8 cellular contexts compared by ENCODE assay signal in the genomic region with DNA sequence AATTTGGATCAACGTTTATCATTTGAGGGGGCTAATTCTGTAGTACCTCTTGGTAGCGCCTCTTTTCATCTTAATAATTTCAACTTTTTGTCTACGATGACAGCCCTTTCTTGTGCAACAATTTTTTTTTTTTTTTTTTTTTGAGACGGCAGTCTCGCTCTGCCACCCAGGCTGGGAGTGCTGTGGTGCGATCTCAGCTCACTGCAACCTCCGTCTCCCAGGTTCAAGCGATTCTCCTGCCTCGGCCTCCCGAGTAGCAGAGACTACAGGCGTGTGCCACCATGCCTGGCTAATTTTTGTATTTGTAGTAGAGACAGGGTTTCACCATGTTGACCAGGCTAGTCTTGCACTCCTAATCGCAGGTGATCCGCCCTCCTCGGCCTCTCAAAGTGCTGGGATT. TPM values are rescaled to one million over a fixed set of nuclear protein-coding genes. Genes with fewer than 3 reads are reported as not detected.
DNase-seq lines count a peak whose midpoint lies in the region; ATAC-seq, FAIRE-seq and TF ChIP-seq lines count a peak whose summit lies in the region.
"Not testable (repeated sequence)": the region's sequence is repeated elsewhere in the genome, so short reads cannot be mapped to it uniquely, and the experiment has no call there.

No MANE protein-coding gene starts in this region.

- H3K27me3 ChIP-seq in SU-DHL-6 (ENCODE audit: low read length); endothelial cell of umbilical vein (ENCODE audit: control insufficient read depth in 2 of 2, insufficient read depth in 2 of 2, low read length in 2 of 2); ovary; thyroid gland: not testable (repeated sequence)

- H4K20me1 ChIP-seq in SU-DHL-6 (ENCODE audit: low read depth, low read length); endothelial cell of umbilical vein (replicated peaks; ENCODE audit: control insufficient read depth, extremely low read depth, insufficient read depth, low read length): not testable (repeated sequence)

- H3K36me3 Mint-ChIP-seq in activated naive CD8-positive, alpha-beta T cell treated with anti-CD3 and anti-CD28 coated beads for 36 hours: peaks cover 28% of the 10 kb centered on the region

- POLR2A ChIA-PET in endothelial cell of umbilical vein (lab: Charles Lee): not testable (repeated sequence)

- H3K27ac Mint-ChIP-seq in activated naive CD8-positive, alpha-beta T cell treated with anti-CD3 and anti-CD28 coated beads for 36 hours: peak overlapping the region; percentile 98

- not testable (repeated sequence) for TF ChIP-seq EP300 in ovary (IDR thresholded peaks at IDR 0.05)

- H3K4me3 Mint-ChIP-seq in activated naive CD8-positive, alpha-beta T cell treated with anti-CD3 and anti-CD28 coated beads for 36 hours: peak overlapping the region; percentile 99

- H3K27ac ChIP-seq in SU-DHL-6 (ENCODE audit: low read depth, low read length): peak overlapping the region; percentile 91
- peak overlapping the region; percentile 100 for H3K27ac ChIP-seq in endothelial cell of umbilical vein (ENCODE audit: insufficient read depth, low read depth, low read length)
- peak overlapping the region in 1 of 2 donors; percentile 85 for H3K27ac ChIP-seq in ovary
- H3K27ac ChIP-seq in thyroid gland: peak overlapping the region in 1 of 3 donors; percentile 99

- peaks cover 34% of the 10 kb centered on the region for H3K79me2 ChIP-seq in SU-DHL-6 (ENCODE audit: insufficient read depth, low read length)
- peaks cover 51% of the 10 kb centered on the region for H3K79me2 ChIP-seq in endothelial cell of umbilical vein (ENCODE audit: control insufficient read depth, insufficient read depth, low read length)

- H3K9me1 ChIP-seq in endothelial cell of umbilical vein (replicated peaks; ENCODE audit: control insufficient read depth, extremely low read depth, insufficient read depth, low read length): not testable (repeated sequence)

- not testable (repeated sequence) for BruUV-seq in endothelial cell of umbilical vein (replicated peaks; lab: Mats Ljungman, UMichigan)

- 23 to 35% (median 32%) methylated on average over 14 of the region's 14 CpGs for WGBS in ovary, 3 donors
- WGBS in thyroid gland, 2 donors: 32 to 36% methylated on average over 14 of the region's 14 CpGs

- H3K4me2 ChIP-seq in SU-DHL-6 (ENCODE audit: low read depth, low read length, poor library complexity, severe bottlenecking) (peak overlapping the region; percentile 86), endothelial cell of umbilical vein (ENCODE audit: insufficient read depth, low read length) (peak overlapping the region; percentile 98)

- peaks cover 58% of the 10 kb centered on the region for H3K4me1 Mint-ChIP-seq in activated naive CD8-positive, alpha-beta T cell treated with anti-CD3 and anti-CD28 coated beads for 36 hours

- H3K9ac ChIP-seq in SU-DHL-6 (ENCODE audit: low read length) (peak overlapping the region; percentile 71), endothelial cell of umbilical vein (replicated peaks; ENCODE audit: extremely low read depth, insufficient read depth, low read length) (peak overlapping the region; percentile 100)

- H3K4me3 ChIP-seq in SU-DHL-6 (ENCODE audit: insufficient read depth, low read length, poor library complexity, severe bottlenecking) (peak overlapping the region; percentile 87), endothelial cell of umbilical vein (replicated peaks in 1 of 3; ENCODE audit: insufficient read depth in 1 of 3, low read depth in 1 of 3, low read length in 3 of 3) (peak overlapping the region; percentile 86 to 98 (median 88)), ovary (peak overlapping the region; percentile 79), thyroid gland (replicated peaks in 1 of 3) (peak overlapping the region; percentile 59 to 83 (median 67))

- in situ Hi-C loops in KBM-7 (cut with MboI; ENCODE audit: low pct_unique_long_range_greater_than_20kb, low sequenced_read_pairs): not testable (repeated sequence)

- not testable (repeated sequence) for H3K9me3 Mint-ChIP-seq in activated naive CD8-positive, alpha-beta T cell treated with anti-CD3 and anti-CD28 coated beads for 36 hours

- not testable (repeated sequence) for H3K27me3 Mint-ChIP-seq in activated naive CD8-positive, alpha-beta T cell treated with anti-CD3 and anti-CD28 coated beads for 36 hours

- H3F3A ChIP-seq in SU-DHL-6 (ENCODE audit: insufficient read depth): peaks cover 18% of the 10 kb centered on the region; the same call in 1 of the 2 replicates

- not testable (repeated sequence) for H2AFZ ChIP-seq in SU-DHL-6 (ENCODE audit: low read depth, low read length, severe bottlenecking)
- H2AFZ ChIP-seq in endothelial cell of umbilical vein (ENCODE audit: low read depth, low read length): peak overlapping the region; percentile 83

- intact Hi-C loops in endothelial cell of umbilical vein (cut with micrococcal nuclease) (loop anchor here (2.0 to 5.0 kb wide), 8 partner anchors 67 to 1789 kb away; partner anchors contain the start of genes BMP2K, CCNI and FRAS1), left colon (cut with DNase I, micrococcal nuclease) (loop anchor here in 1 of 2 donors (5.0 kb wide), 1 partner anchor 41 kb away; no protein-coding TSS in a partner anchor), ovary (cut with DNase I) (loop anchor here in 2 of 4 donors (2.0 kb wide), 2 partner anchors 43 to 45 kb away; partner anchors contain the start of gene CNOT6L (in 1 of the 2))
- intact Hi-C loops in thyroid gland (cut with DNase I): not testable (repeated sequence)

- peak; percentile 24 for ATAC-seq in left colon

- DNase-seq in DMS53 (lab: John Stamatoyannopoulos, UW) (peak; percentile 28), KBM-7 (peak; percentile 41), left colon (peak in 1 of 2 donors; percentile 22)
- DNase-seq in activated naive CD8-positive, alpha-beta T cell treated with anti-CD3 and anti-CD28 coated beads for 36 hours; endothelial cell of umbilical vein (ENCODE audit: low read depth, low spot score); ovary; thyroid gland: not testable (repeated sequence)

- not testable (repeated sequence) for H3K9me2 ChIP-seq in SU-DHL-6 (replicated peaks; ENCODE audit: insufficient read depth, low read length)

- not testable (repeated sequence) for H3K36me3 ChIP-seq in SU-DHL-6 (ENCODE audit: low read length); endothelial cell of umbilical vein (ENCODE audit: control insufficient read depth in 2 of 2, extremely low read depth in 1 of 2, insufficient read depth in 2 of 2, low read length in 2 of 2); ovary; thyroid gland

- not testable (repeated sequence) for FAIRE-seq in endothelial cell of umbilical vein (lab: Jason Lieb, UNC)

- not testable (repeated sequence) for TF ChIP-seq POLR2A in endothelial cell of umbilical vein (IDR thresholded peaks at IDR 0.05; ENCODE audit: low read depth, low read length); ovary (IDR thresholded peaks at IDR 0.05); thyroid gland (IDR thresholded peaks at IDR 0.05)

- dilution Hi-C loops in endothelial cell of umbilical vein (cut with MboI; ENCODE audit: extremely low pct_ligation_motif_present, low sequenced_read_pairs): not testable (repeated sequence)

- TF ChIP-seq CTCF in SU-DHL-6 (IDR thresholded peaks at IDR 0.05; ENCODE audit: insufficient read depth, low read length, poor library complexity, severe bottlenecking); endothelial cell of umbilical vein (IDR thresholded peaks at IDR 0.05; ENCODE audit: extremely low read depth in 1 of 2, insufficient read depth in 1 of 2, low read depth in 1 of 2, low read length in 2 of 2); ovary (IDR thresholded peaks at IDR 0.05); thyroid gland (IDR thresholded peaks at IDR 0.05): not testable (repeated sequence)

- H3K9me3 ChIP-seq in SU-DHL-6 (ENCODE audit: insufficient read depth, low read length); endothelial cell of umbilical vein (replicated peaks; ENCODE audit: control insufficient read depth, insufficient read depth, low read length); ovary; thyroid gland: not testable (repeated sequence)

- peaks cover 14% of the 10 kb centered on the region for H3K4me1 ChIP-seq in endothelial cell of umbilical vein (ENCODE audit: control insufficient read depth, extremely low read depth, insufficient read depth, low read length)
- not testable (repeated sequence) for H3K4me1 ChIP-seq in ovary (ENCODE audit: insufficient read depth); thyroid gland

- CTCF ChIA-PET in endothelial cell of umbilical vein (lab: Charles Lee): interaction anchor here (1.6 kb wide), 2 partner anchors 14 to 70 kb away, joined by 3 to 5 read pairs; no protein-coding TSS in a partner anchor

RNA-seq across cellular contexts. Expression of gene MRPL1, which starts 0.7 kb away (rescaled TPM):
- 100 to 1,000 TPM; 103 to 112 TPM for total RNA-seq in activated naive CD8-positive, alpha-beta T cell treated with anti-CD3 and anti-CD28 coated beads for 36 hours
- total RNA-seq in endothelial cell of umbilical vein (38.6 and 42.9 TPM in 2 replicates), left colon (10 to 100 TPM; 25.7 to 33.7 TPM), ovary (10 to 100 TPM; 22.1 to 31.4 (median 25.4) TPM), thyroid gland (10 to 100 TPM; 12.1 to 25.9 (median 19.0) TPM)
- polyA plus RNA-seq in endothelial cell of umbilical vein (6.0 and 11.5 TPM in 2 replicates), ovary (10 to 100 TPM; 14.5 to 21.3 TPM)
- 27.7 and 31.5 TPM in 2 replicates for polyA plus RNA-seq in endothelial cell of umbilical vein (2011; cell fraction: cytosol; rRNA removed)
- 14.3 and 25.2 TPM in 2 replicates for polyA plus RNA-seq in endothelial cell of umbilical vein (2011; cell fraction: nucleus; rRNA removed)
- polyA plus RNA-seq in endothelial cell of umbilical vein (2012): 25.2 and 49.8 TPM in 2 replicates
- 6.3 and 11.2 TPM in 2 replicates for polyA minus RNA-seq in endothelial cell of umbilical vein
- polyA minus RNA-seq in endothelial cell of umbilical vein (2011; cell fraction: cytosol; rRNA and poly(A)+ RNA removed): 4.5 TPM
- polyA minus RNA-seq in endothelial cell of umbilical vein (2011; cell fraction: nucleus; rRNA and poly(A)+ RNA removed): 14.1 and 19.9 TPM in 2 replicates

RNA-seq across cellular contexts. Expression of gene CNOT6L, which starts 44.2 kb away (rescaled TPM):
- 10 to 100 TPM; 85.1 to 88.8 TPM for total RNA-seq in activated naive CD8-positive, alpha-beta T cell treated with anti-CD3 and anti-CD28 coated beads for 36 hours
- total RNA-seq in endothelial cell of umbilical vein (60.7 and 66.8 TPM in 2 replicates), left colon (10 to 100 TPM; 40.2 to 49.8 TPM), ovary (10 to 100 TPM; 16.1 to 58.6 (median 48.6) TPM), thyroid gland (10 to 100 TPM; 22.5 to 44.2 (median 35.5) TPM)
- polyA plus RNA-seq in endothelial cell of umbilical vein (7.7 and 8.5 TPM in 2 replicates), ovary (10 to 100 TPM in 1 of 2 donors, 1 to 10 TPM in 1; 7.7 to 20.0 TPM)
- 13.4 and 13.6 TPM in 2 replicates for polyA plus RNA-seq in endothelial cell of umbilical vein (2011; cell fraction: cytosol; rRNA removed)
- 24.0 and 28.1 TPM in 2 replicates for polyA plus RNA-seq in endothelial cell of umbilical vein (2011; cell fraction: nucleus; rRNA removed)
- polyA plus RNA-seq in endothelial cell of umbilical vein (2012): 16.4 and 23.5 TPM in 2 replicates
- polyA minus RNA-seq in endothelial cell of umbilical vein: 72.2 and 80.7 TPM in 2 replicates
- polyA minus RNA-seq in endothelial cell of umbilical vein (2011; cell fraction: cytosol; rRNA and poly(A)+ RNA removed): 10.4 TPM
- polyA minus RNA-seq in endothelial cell of umbilical vein (2011; cell fraction: nucleus; rRNA and poly(A)+ RNA removed): 61.8 and 92.4 TPM in 2 replicates
